ENCODE assay signal across 31 cellular contexts in genomic region chr7:2691223-2691818, GRCh38. TPM values are rescaled to one million over a fixed set of nuclear protein-coding genes. Genes with fewer than 3 reads are reported as not detected.
DNase-seq lines count a peak whose midpoint lies in the region; ATAC-seq and TF ChIP-seq lines count a peak whose summit lies in the region.
"Had no signal": no experiment of that assay in that cellular context is flagged by ENCODE, and none has a peak within 500 bp of the region (broad histone marks: within the 10 kb centered on the region; RNA-seq: fewer than 3 reads in every experiment).

No MANE protein-coding gene starts in this region.

- H2BK5ac ChIP-seq in trophoblast cell (ENCODE audit: low read depth, low read length, poor library complexity): no peak overlapping the region

- no peak for DNase-seq in HFFc6
- peak; percentile 69 to 71 for DNase-seq in NOMO-1 (lab: John Stamatoyannopoulos, UW; ENCODE audit: unreplicated experiment in 2 of 2)
- no peak for DNase-seq in chondrocyte (ENCODE audit: low spot score)
- peak in 1 of 2 donors; percentile 31 for DNase-seq in trophoblast cell
- DNase-seq in NCI-H2227 treated with DMSO at 0.1 percent for 48 hours (lab: John Stamatoyannopoulos, UW): no peak
- DNase-seq: activated B cell treated with CpG ODN at 0.5 μM for 24 hours; activated CD4-positive, alpha-beta T cell treated with anti-CD3 and anti-CD28 coated beads, Interleukin-2, amount 10 ng/mL, durations not matched to agents 7 days and 5 days; activated T-cell treated with anti-CD3 and anti-CD28 coated beads, Interleukin-2, amount 50 U/mL, for 48 hours; DMS79; foreskin keratinocyte; mucosa of descending colon; NCI-H1092; NCI-H1694; NCI-H446 treated with DMSO at 0.1 percent for 48 hours; NCI-H82; occipital lobe; PC-9; stimulated activated CD4-positive, alpha-beta T cell treated with anti-CD3 and anti-CD28 coated beads, Interleukin-15, amount 100 ng/mL, for 24 hours; stimulated activated CD4-positive, alpha-beta T cell treated with anti-CD3 and anti-CD28 coated beads, Interleukin-4, amount 100 ng/mL, for 4 hours; T1000; upper lobe of right lung had no signal

- no peak overlapping the region for H3K9ac ChIP-seq in trophoblast cell (ENCODE audit: low read length)
- H3K9ac ChIP-seq: BLaER1 had no signal

- peak overlapping the region; percentile 53 for H2AK5ac ChIP-seq in trophoblast cell (ENCODE audit: low read length)

- TF ChIP-seq CTCF in HFFc6 (IDR thresholded peaks at IDR 0.05) (no peak), chondrocyte (IDR thresholded peaks at IDR 0.05) (no peak)

- ATAC-seq in HG02588 (IDR thresholded peaks at IDR 0.05; ENCODE audit: unreplicated experiment) (no peak), HG03521 (IDR thresholded peaks at IDR 0.05; ENCODE audit: unreplicated experiment) (no peak)
- no peak for ATAC-seq in activated T-helper 17 cell treated with anti-CD3 and anti-CD28 coated beads, Interleukin-2, amount 50 U/mL, for 72 hours (replicated peaks)
- ATAC-seq: esophagus mucosa; foreskin keratinocyte; natural killer cell treated with Interleukin-12 subunit alpha and Interleukin-12 subunit beta and Interleukin-15 and Interleukin-18, amount 100 ng/mL, for 72 hours; upper lobe of right lung had no signal

- H4K12ac ChIP-seq in trophoblast cell (ENCODE audit: low read depth, low read length): no peak overlapping the region

- no peak overlapping the region for H2AFZ ChIP-seq in trophoblast cell (ENCODE audit: insufficient read depth, low read length, poor library complexity)
- H2AFZ ChIP-seq: PC-9 had no signal

- peak overlapping the region; percentile 55 for H2BK120ac ChIP-seq in trophoblast cell (ENCODE audit: insufficient read depth, low read length, poor library complexity)

- H4K8ac ChIP-seq in trophoblast cell (ENCODE audit: low read depth, low read length): no peak overlapping the region

- peaks cover 22% of the 10 kb centered on the region for H3K27me3 ChIP-seq in trophoblast cell (ENCODE audit: insufficient read depth, low read length)

- H3K27me3 Mint-ChIP-seq in HFFc6 (ENCODE audit: insufficient read depth): peaks cover 3% of the 10 kb centered on the region; the same call in 1 of the 2 replicates
- no peaks in the 10 kb centered on the region for H3K27me3 Mint-ChIP-seq in chondrocyte (ENCODE audit: low read depth)
- peaks cover 18% of the 10 kb centered on the region for H3K27me3 Mint-ChIP-seq in activated T-helper 17 cell treated with anti-CD3 and anti-CD28 coated beads, Interleukin-2, amount 50 U/mL, for 72 hours

- peak overlapping the region; percentile 51 for H4K91ac ChIP-seq in trophoblast cell (ENCODE audit: low read depth, low read length)

- H3K36me3 ChIP-seq in trophoblast cell (ENCODE audit: control insufficient read depth in 1 of 2, insufficient read depth in 2 of 2, low read length in 2 of 2): no peaks in the 10 kb centered on the region
- H3K36me3 ChIP-seq: BLaER1, SJSA1, upper lobe of right lung had no signal

- H3K14ac ChIP-seq in trophoblast cell (ENCODE audit: low read length): no peak overlapping the region

- H3K9me3 Mint-ChIP-seq in HFFc6 (no peaks in the 10 kb centered on the region), chondrocyte (ENCODE audit: low read depth) (no peaks in the 10 kb centered on the region)
- no peaks in the 10 kb centered on the region for H3K9me3 Mint-ChIP-seq in activated T-helper 17 cell treated with anti-CD3 and anti-CD28 coated beads, Interleukin-2, amount 50 U/mL, for 72 hours
- H3K9me3 Mint-ChIP-seq: activated B cell treated with CpG ODN at 0.5 μM for 24 hours; activated CD4-positive, alpha-beta T cell treated with anti-CD3 and anti-CD28 coated beads, Interleukin-2, amount 10 ng/mL, durations not matched to agents 7 days and 5 days; central memory CD8-positive, alpha-beta T cell; natural killer cell treated with Interleukin-12 subunit alpha and Interleukin-12 subunit beta and Interleukin-15 and Interleukin-18, amount 100 ng/mL, for 72 hours had no signal

- H3K4me3 Mint-ChIP-seq in HFFc6 (no peak overlapping the region), chondrocyte (ENCODE audit: unreplicated experiment) (no peak overlapping the region)
- H3K4me3 Mint-ChIP-seq in activated T-helper 17 cell treated with anti-CD3 and anti-CD28 coated beads, Interleukin-2, amount 50 U/mL, for 72 hours: no peak overlapping the region
- H3K4me3 Mint-ChIP-seq: activated B cell treated with CpG ODN at 0.5 μM for 24 hours; activated CD4-positive, alpha-beta T cell treated with anti-CD3 and anti-CD28 coated beads, Interleukin-2, amount 10 ng/mL, durations not matched to agents 7 days and 5 days; central memory CD8-positive, alpha-beta T cell had no signal

- H3K18ac ChIP-seq in trophoblast cell (ENCODE audit: low read length): no peak overlapping the region

- H3K4me2 ChIP-seq in trophoblast cell (ENCODE audit: low read length): no peak overlapping the region
- H3K4me2 ChIP-seq: PC-9 had no signal

- H3K4me1 Mint-ChIP-seq in HFFc6 (ENCODE audit: low read depth): peaks cover 36% of the 10 kb centered on the region
- H3K4me1 Mint-ChIP-seq in chondrocyte (ENCODE audit: low read depth): peaks cover 34% of the 10 kb centered on the region
- H3K4me1 Mint-ChIP-seq in activated T-helper 17 cell treated with anti-CD3 and anti-CD28 coated beads, Interleukin-2, amount 50 U/mL, for 72 hours: no peaks in the 10 kb centered on the region

- H3K27ac ChIP-seq in trophoblast cell (ENCODE audit: low read depth, low read length): no peak overlapping the region
- H3K27ac ChIP-seq: BLaER1, foreskin keratinocyte, PC-9, SJSA1, upper lobe of right lung had no signal

- H3K36me3 Mint-ChIP-seq in HFFc6 (ENCODE audit: low read depth) (no peaks in the 10 kb centered on the region), chondrocyte (ENCODE audit: low read depth) (no peaks in the 10 kb centered on the region)
- no peaks in the 10 kb centered on the region for H3K36me3 Mint-ChIP-seq in activated T-helper 17 cell treated with anti-CD3 and anti-CD28 coated beads, Interleukin-2, amount 50 U/mL, for 72 hours (ENCODE audit: low read depth)
- H3K36me3 Mint-ChIP-seq: natural killer cell treated with Interleukin-12 subunit alpha and Interleukin-12 subunit beta and Interleukin-15 and Interleukin-18, amount 100 ng/mL, for 72 hours had no signal

- H2BK12ac ChIP-seq in trophoblast cell (ENCODE audit: low read length): peak overlapping the region; percentile 79

- H3K23ac ChIP-seq in trophoblast cell (ENCODE audit: low read length): no peak overlapping the region

- peaks cover 3% of the 10 kb centered on the region for H3K79me2 ChIP-seq in trophoblast cell (ENCODE audit: control insufficient read depth, insufficient read depth, low read length, poor library complexity)

- no peak overlapping the region for H3K4me3 ChIP-seq in trophoblast cell (ENCODE audit: low read depth, low read length)
- H3K4me3 ChIP-seq: BLaER1, mucosa of descending colon, PC-9, SJSA1, upper lobe of right lung had no signal

- 0 out of 2 replicates have a peak overlapping the region, but pooled peaks have one; percentile 40 for H3K27ac Mint-ChIP-seq in HFFc6
- H3K27ac Mint-ChIP-seq in chondrocyte (ENCODE audit: unreplicated experiment): peak overlapping the region; percentile 74
- H3K27ac Mint-ChIP-seq in activated T-helper 17 cell treated with anti-CD3 and anti-CD28 coated beads, Interleukin-2, amount 50 U/mL, for 72 hours: no peak overlapping the region
- H3K27ac Mint-ChIP-seq: activated B cell treated with CpG ODN at 0.5 μM for 24 hours; activated CD4-positive, alpha-beta T cell treated with anti-CD3 and anti-CD28 coated beads, Interleukin-2, amount 10 ng/mL, durations not matched to agents 7 days and 5 days had no signal

- H3K4me1 ChIP-seq in trophoblast cell (ENCODE audit: control insufficient read depth in 1 of 2, insufficient read depth in 2 of 2, low read length in 2 of 2): peaks cover 21 to 22% of the 10 kb centered on the region in 2 experiments
- H3K4me1 ChIP-seq: foreskin keratinocyte had no signal

- H3K9me3 ChIP-seq in trophoblast cell (ENCODE audit: insufficient read depth, low read depth, low read length): no peaks in the 10 kb centered on the region
- H3K9me3 ChIP-seq: BLaER1, mucosa of descending colon, SJSA1, upper lobe of right lung had no signal

- peaks cover 3% of the 10 kb centered on the region for H3K79me1 ChIP-seq in trophoblast cell (ENCODE audit: low read length)

- whole genome bisulfite sequencing in trophoblast cell (ENCODE audit: extremely low coverage, insufficient coverage, insufficient read length): no CpG with 5 or more reads among the region's 18 CpGs

- H3K4ac ChIP-seq in trophoblast cell (ENCODE audit: low read depth, low read length): no peak overlapping the region

RNA-seq across cellular contexts. Expression of gene AMZ1, which starts 3.3 kb away (rescaled TPM):
- 10 to 100 TPM in 2 of 6 experiments, 1 to 10 TPM in 4; 6.2 to 11.3 (median 7.8) TPM for total RNA-seq in HFFc6 (2021; fragmentation: NEBNext Ultra II Directional; extraction: Animal tissue kit (Norgen Biotek cat#: 25700))
- total RNA-seq in chondrocyte: 9.1 to 11.1 TPM (median 9.6 TPM) in 3 replicates
- 0.41 and 0.64 TPM in 2 replicates for polyA plus RNA-seq in trophoblast cell (2013)
- total RNA-seq in activated T-helper 17 cell treated with anti-CD3 and anti-CD28 coated beads, Interleukin-2, amount 50 U/mL, for 72 hours: under 1 TPM in 1 of 2 donors, not detected in 1; 0.69 TPM
- total RNA-seq: foreskin keratinocyte; lung microvascular endothelial cell; natural killer cell treated with Interleukin-12 subunit alpha and Interleukin-12 subunit beta and Interleukin-15 and Interleukin-18, amount 100 ng/mL, for 72 hours; PC-9; pulmonary artery endothelial cell had no signal
- polyA plus RNA-seq: foreskin keratinocyte had no signal

RNA-seq across cellular contexts. Expression of gene TTYH3, which starts 59.5 kb away (rescaled TPM):
- 100 to 1,000 TPM; 117 to 147 (median 123) TPM for total RNA-seq in HFFc6 (2021; fragmentation: NEBNext Ultra II Directional; extraction: Animal tissue kit (Norgen Biotek cat#: 25700))
- total RNA-seq in chondrocyte: 196 to 209 TPM (median 198 TPM) in 3 replicates
- polyA plus RNA-seq in trophoblast cell (2013): 117 and 118 TPM in 2 replicates
- 10 to 100 TPM; 14.3 to 17.9 TPM for total RNA-seq in activated T-helper 17 cell treated with anti-CD3 and anti-CD28 coated beads, Interleukin-2, amount 50 U/mL, for 72 hours

Comparison
In these comparisons a context has a peak if more than half of its experiments do, and no peak if none do; other contexts are left out.
1. DNase-seq: peak in NOMO-1 (2 of 2); none in HFFc6 (single experiment), chondrocyte (single experiment) and NCI-H2227 treated with DMSO at 0.1 percent for 48 hours (single experiment).
2. RNA of gene TTYH3, which starts 59.5 kb away (total RNA-seq): 196 to 209 TPM in chondrocyte and 117 to 147 TPM in HFFc6; 14.3 to 17.9 TPM in activated T-helper 17 cell treated with anti-CD3 and anti-CD28 coated beads, Interleukin-2, amount 50 U/mL, for 72 hours; every median in the first group is over 4 times any median in the second.